In genomic region chr17:70169707-70170597, GRCh38 we compare ENCODE assay signal across 8 cellular contexts. TPM values are rescaled to one million over a fixed set of nuclear protein-coding genes. Genes with fewer than 3 reads are reported as not detected.
DNase-seq lines count a peak whose midpoint lies in the region; ATAC-seq, FAIRE-seq and TF ChIP-seq lines count a peak whose summit lies in the region.

No MANE protein-coding gene starts in this region.

- peaks cover 48% of the 10 kb centered on the region for H3K27me3 Mint-ChIP-seq in CD4-positive, CD25-positive, alpha-beta regulatory T cell
- peaks cover 29% of the 10 kb centered on the region for H3K27me3 Mint-ChIP-seq in IgD-negative memory B cell

- H3K36me3 Mint-ChIP-seq in CD4-positive, CD25-positive, alpha-beta regulatory T cell = no peaks in the 10 kb centered on the region
- peaks cover 1% of the 10 kb centered on the region for H3K36me3 Mint-ChIP-seq in IgD-negative memory B cell
- no peaks in the 10 kb centered on the region for H3K36me3 Mint-ChIP-seq in stimulated activated effector memory CD8-positive, alpha-beta T cell treated with anti-CD3 and anti-CD28 coated beads, Interleukin-12 subunit alpha, Interleukin-12 subunit beta, amount 100 ng/mL, for 72 hours

- peak in 1 of 3 donors; percentile 0 for DNase-seq in CD4-positive, CD25-positive, alpha-beta regulatory T cell
- peak; percentile 57 for DNase-seq in astrocyte of the spinal cord (ENCODE audit: low read depth, low spot score)
- DNase-seq in stimulated activated effector memory CD8-positive, alpha-beta T cell treated with anti-CD3 and anti-CD28 coated beads, Interleukin-12 subunit alpha, Interleukin-12 subunit beta, amount 100 ng/mL, for 72 hours (ENCODE audit: low spot score in 2 of 2) = no peak
- DNase-seq in OCI-M1 (lab: John Stamatoyannopoulos, UW) = no peak
- DNase-seq in GM12892 (ENCODE audit: insufficient read length) = no peak

- no peak for ATAC-seq in CD4-positive, CD25-positive, alpha-beta regulatory T cell (ENCODE audit: low read depth in 2 of 2)
- peak; percentile 11 for ATAC-seq in stimulated activated effector memory CD8-positive, alpha-beta T cell treated with anti-CD3 and anti-CD28 coated beads, Interleukin-12 subunit alpha, Interleukin-12 subunit beta, amount 100 ng/mL, for 72 hours
- no peak for ATAC-seq in GM18867 (IDR thresholded peaks at IDR 0.05; ENCODE audit: unreplicated experiment)

- FAIRE-seq in islet of Langerhans (lab: Jason Lieb, UNC) = peak; percentile 5
- no peak for FAIRE-seq in GM12892 (lab: Jason Lieb, UNC)

- H3K4me3 ChIP-seq in CD4-positive, CD25-positive, alpha-beta regulatory T cell (ENCODE audit: low read depth, low read length) = no peak overlapping the region
- peak overlapping the region; percentile 68 for H3K4me3 ChIP-seq in astrocyte of the spinal cord (ENCODE audit: low read depth, low read length)

- H3K27ac ChIP-seq in CD4-positive, CD25-positive, alpha-beta regulatory T cell (ENCODE audit: insufficient read depth, low read length, poor library complexity, severe bottlenecking) = no peak overlapping the region

- no peaks in the 10 kb centered on the region for H3K9me3 ChIP-seq in CD4-positive, CD25-positive, alpha-beta regulatory T cell (ENCODE audit: control insufficient read depth in 2 of 2, low read length in 2 of 2)

- no peaks in the 10 kb centered on the region for H3K36me3 ChIP-seq in CD4-positive, CD25-positive, alpha-beta regulatory T cell (ENCODE audit: control insufficient read depth, insufficient read depth, low read length)

- no peak for TF ChIP-seq CTCF in astrocyte of the spinal cord (IDR thresholded peaks at IDR 0.05; ENCODE audit: low read depth, low read length)

- H3K27me3 ChIP-seq in CD4-positive, CD25-positive, alpha-beta regulatory T cell (ENCODE audit: control insufficient read depth, insufficient read depth, low read length) = peaks cover 25% of the 10 kb centered on the region

- H3K4me1 ChIP-seq in CD4-positive, CD25-positive, alpha-beta regulatory T cell (ENCODE audit: control insufficient read depth, insufficient read depth, low read length, poor library complexity, severe bottlenecking) = no peaks in the 10 kb centered on the region

- TF ChIP-seq POLR2A in GM12892 (IDR thresholded peaks at IDR 0.05; ENCODE audit: low read depth, low read length) = no peak

- H3K9me3 Mint-ChIP-seq in CD4-positive, CD25-positive, alpha-beta regulatory T cell = peaks cover 0 to 3% (median 0%) of the 10 kb centered on the region in 7 donors
- peaks cover 0 to 8% (median 0%) of the 10 kb centered on the region in 3 donors for H3K9me3 Mint-ChIP-seq in IgD-negative memory B cell
- H3K9me3 Mint-ChIP-seq in stimulated activated effector memory CD8-positive, alpha-beta T cell treated with anti-CD3 and anti-CD28 coated beads, Interleukin-12 subunit alpha, Interleukin-12 subunit beta, amount 100 ng/mL, for 72 hours = no peaks in the 10 kb centered on the region

- peak overlapping the region in 3 of 4 donors; percentile 46 to 76 (median 68) for H3K4me3 Mint-ChIP-seq in CD4-positive, CD25-positive, alpha-beta regulatory T cell
- H3K4me3 Mint-ChIP-seq in IgD-negative memory B cell = peak overlapping the region in 3 of 4 donors; percentile 67 to 88 (median 85)
- H3K4me3 Mint-ChIP-seq in stimulated activated effector memory CD8-positive, alpha-beta T cell treated with anti-CD3 and anti-CD28 coated beads, Interleukin-12 subunit alpha, Interleukin-12 subunit beta, amount 100 ng/mL, for 72 hours = peak overlapping the region; percentile 47

- in situ Hi-C loops in astrocyte of the spinal cord (cut with HindIII; ENCODE audit: low sequenced_read_pairs) = no loop called here

- H3K4me1 Mint-ChIP-seq in CD4-positive, CD25-positive, alpha-beta regulatory T cell = peaks cover 0 to 15% (median 10%) of the 10 kb centered on the region in 4 donors
- H3K4me1 Mint-ChIP-seq in IgD-negative memory B cell = peaks cover 6 to 13% (median 6%) of the 10 kb centered on the region in 3 donors
- H3K4me1 Mint-ChIP-seq in stimulated activated effector memory CD8-positive, alpha-beta T cell treated with anti-CD3 and anti-CD28 coated beads, Interleukin-12 subunit alpha, Interleukin-12 subunit beta, amount 100 ng/mL, for 72 hours = peaks cover 15% of the 10 kb centered on the region

- no peak overlapping the region for H3K27ac Mint-ChIP-seq in CD4-positive, CD25-positive, alpha-beta regulatory T cell
- H3K27ac Mint-ChIP-seq in IgD-negative memory B cell = no peak overlapping the region
- no peak overlapping the region for H3K27ac Mint-ChIP-seq in stimulated activated effector memory CD8-positive, alpha-beta T cell treated with anti-CD3 and anti-CD28 coated beads, Interleukin-12 subunit alpha, Interleukin-12 subunit beta, amount 100 ng/mL, for 72 hours

RNA-seq across cellular contexts. Expression of gene KCNJ2, which starts 0.6 kb away (rescaled TPM):
- 0.22 TPM for total RNA-seq in CD4-positive, CD25-positive, alpha-beta regulatory T cell
- not detected for polyA plus RNA-seq in CD4-positive, CD25-positive, alpha-beta regulatory T cell
- not detected for polyA plus RNA-seq in IgD-negative memory B cell
- polyA plus RNA-seq in GM12892 (2012; ENCODE audit: missing spikeins) = not detected
